12 cellular contexts compared by ENCODE assay signal in the genomic region with DNA sequence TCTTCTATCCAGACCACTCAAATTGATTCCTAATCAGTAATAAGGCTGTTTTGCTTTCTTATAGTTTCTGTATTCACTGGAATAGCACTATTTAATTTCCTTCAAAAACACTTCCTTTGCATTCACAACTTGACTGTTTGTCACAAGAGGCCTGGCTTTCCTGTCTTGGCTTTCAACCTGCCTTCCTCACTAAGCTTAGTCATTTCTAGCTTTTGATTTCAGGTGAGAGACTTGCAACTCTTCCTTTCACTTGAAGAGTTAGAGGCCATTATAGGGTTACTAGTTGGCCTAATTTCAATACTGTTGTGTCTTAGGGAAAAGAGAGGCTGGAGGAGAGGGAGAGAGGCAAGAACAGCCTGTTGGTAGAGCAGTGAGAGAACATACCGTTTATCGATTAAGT.
A peak's percentile ranks its signal among the peaks of the same experiment; 100 is the strongest.
DNase-seq lines count a peak whose midpoint lies in the region; ATAC-seq, FAIRE-seq and TF ChIP-seq lines count a peak whose summit lies in the region.
"Had no signal": no experiment of that assay in that cellular context is flagged by ENCODE, and none has a peak within 500 bp of the region (broad histone marks: within the 10 kb centered on the region; RNA-seq: fewer than 3 reads in every experiment).

No MANE protein-coding gene starts in this region.

- in situ Hi-C loops in HAP-1 (cut with MboI; ENCODE audit: low sequenced_read_pairs): no loop called here

- no peak for TF ChIP-seq CTCF in OCI-LY3 (IDR thresholded peaks at IDR 0.05; ENCODE audit: low read depth, low read length)

- no peaks in the 10 kb centered on the region for H3K79me2 ChIP-seq in OCI-LY3 (ENCODE audit: low read length)

- H3K9ac ChIP-seq in OCI-LY3 (ENCODE audit: low read length): no peak overlapping the region

- no peak for DNase-seq in GM18507 (ENCODE audit: extremely low spot score, insufficient read length, low read depth)
- DNase-seq in NCI-H1417 (lab: John Stamatoyannopoulos, UW): no peak
- no peak for DNase-seq in HAP-1 (ENCODE audit: low spot score in 2 of 2)
- no peak for DNase-seq in NK-92 (lab: John Stamatoyannopoulos, UW; ENCODE audit: unreplicated experiment)
- no peak for DNase-seq in NCI-H2029 treated with DMSO at 0.1 percent for 48 hours (lab: John Stamatoyannopoulos, UW)
- DNase-seq: activated gamma-delta T cell; GDM1; stimulated activated naive CD4-positive, alpha-beta T cell treated with Interleukin-2 at 50 U/mL for 16 hours had no signal

- H3K36me3 ChIP-seq in OCI-LY3 (replicated peaks; ENCODE audit: low read depth, low read length): no peaks in the 10 kb centered on the region
- no peaks in the 10 kb centered on the region for H3K36me3 ChIP-seq in HAP-1 (replicated peaks)

- H2AFZ ChIP-seq in OCI-LY3 (ENCODE audit: low read depth, low read length): no peak overlapping the region; the same call in 1 of the 2 replicates

- H3K27ac ChIP-seq in OCI-LY3 (ENCODE audit: low read length): peak overlapping the region; percentile 9; the same call in 1 of the 2 replicates

- FAIRE-seq in GM18507 (lab: Jason Lieb, UNC): peak; percentile 88
- FAIRE-seq: TTC549 had no signal

- no peak overlapping the region for H3K4me3 ChIP-seq in OCI-LY3 (ENCODE audit: low read length)
- H3K4me3 ChIP-seq in HAP-1: no peak overlapping the region

- H3K27me3 ChIP-seq in OCI-LY3 (ENCODE audit: low read depth, low read length) (peaks cover 6% of the 10 kb centered on the region), HAP-1 (ENCODE audit: low read depth) (no peaks in the 10 kb centered on the region)

- H3K9me3 ChIP-seq in OCI-LY3 (ENCODE audit: insufficient read depth, low read length): no peaks in the 10 kb centered on the region
- no peaks in the 10 kb centered on the region for H3K9me3 ChIP-seq in HAP-1

- H4K20me1 ChIP-seq in OCI-LY3 (ENCODE audit: insufficient read depth, low read length): no peaks in the 10 kb centered on the region

- H3K4me1 ChIP-seq in OCI-LY3 (ENCODE audit: low read length) (peaks cover 29% of the 10 kb centered on the region), HAP-1 (peaks cover 9% of the 10 kb centered on the region)

- ATAC-seq in GM19351 (IDR thresholded peaks at IDR 0.05; ENCODE audit: unreplicated experiment) (peak; percentile 71), HG02678 (IDR thresholded peaks at IDR 0.05; ENCODE audit: unreplicated experiment) (peak; percentile 49)

- H3K4me2 ChIP-seq in OCI-LY3 (ENCODE audit: low read length): peak overlapping the region; percentile 30; the same call in 1 of the 2 replicates
